ENCODE assay signal across 9 cellular contexts in the genomic region with DNA sequence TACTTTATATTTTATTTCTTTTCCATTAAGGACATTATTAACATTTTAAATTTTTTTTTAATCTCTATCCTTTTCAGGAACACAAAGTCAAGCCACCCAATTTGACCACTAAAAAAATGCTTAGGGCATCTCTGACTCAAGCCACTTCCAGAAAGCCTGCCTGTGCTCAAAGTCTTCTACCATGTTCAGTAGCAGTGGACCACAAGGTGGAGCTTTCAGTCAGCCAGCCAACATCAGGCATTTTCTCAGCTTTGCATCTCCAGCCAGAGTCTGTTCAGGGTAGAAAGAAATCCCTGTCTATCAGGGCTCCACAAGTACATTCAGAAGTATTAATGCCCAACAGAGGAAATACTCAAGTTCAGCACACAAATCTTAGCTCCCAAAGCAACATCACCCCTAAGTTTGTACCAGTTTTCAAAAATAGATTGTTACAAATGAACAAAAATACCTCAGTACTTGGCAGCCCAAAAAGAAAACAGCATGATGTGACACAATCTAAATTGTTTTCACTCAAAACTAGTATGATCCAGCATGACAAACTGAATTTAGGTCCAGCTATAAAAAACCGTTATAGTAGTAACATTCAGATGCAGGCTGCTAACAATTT. TPM values are rescaled to one million over a fixed set of nuclear protein-coding genes. Genes with fewer than 3 reads are reported as not detected.
A peak's percentile ranks its signal among the peaks of the same experiment; 100 is the strongest.
DNase-seq lines count a peak whose midpoint lies in the region; ATAC-seq and TF ChIP-seq lines count a peak whose summit lies in the region.
"Had no signal": no experiment of that assay in that cellular context is flagged by ENCODE, and none has a peak within 500 bp of the region (broad histone marks: within the 10 kb centered on the region; RNA-seq: fewer than 3 reads in every experiment).

No MANE protein-coding gene starts in this region.

- H3K4me3 ChIP-seq in PC-3 (ENCODE audit: low read length) (no peak overlapping the region), trophoblast cell (ENCODE audit: low read depth, low read length) (no peak overlapping the region)

- H3K27me3 Mint-ChIP-seq in CD4-positive, alpha-beta T cell: no peaks in the 10 kb centered on the region
- no peaks in the 10 kb centered on the region for H3K27me3 Mint-ChIP-seq in activated naive CD4-positive, alpha-beta T cell treated with anti-CD3 and anti-CD28 coated beads for 36 hours (ENCODE audit: low read depth)

- POLR2A ChIA-PET in CD4-positive, alpha-beta T cell (lab: Charles Lee): interaction anchor here (0.6 to 4.4 kb wide), 10 partner anchors 10 to 199 kb away, joined by 3 to 69 read pairs (median 3); a partner anchor contains a TSS
- POLR2A ChIA-PET in PC-3 (lab: Charles Lee; ENCODE audit: unreplicated experiment): interaction anchor here (0.5 to 0.7 kb wide), 2 partner anchors 100 to 154 kb away, joined by 3 to 4 read pairs; no protein-coding TSS in a partner anchor

- no peak overlapping the region for H3K14ac ChIP-seq in trophoblast cell (ENCODE audit: low read length)

- H3K36me3 ChIP-seq in PC-3 (ENCODE audit: low read depth, low read length) (no peaks in the 10 kb centered on the region), trophoblast cell (ENCODE audit: control insufficient read depth in 1 of 2, insufficient read depth in 2 of 2, low read length in 2 of 2) (no peaks in the 10 kb centered on the region)

- no peak overlapping the region for H4K12ac ChIP-seq in trophoblast cell (ENCODE audit: low read depth, low read length)

- no peak overlapping the region for H2BK120ac ChIP-seq in trophoblast cell (ENCODE audit: insufficient read depth, low read length, poor library complexity)

- H4K91ac ChIP-seq in trophoblast cell (ENCODE audit: low read depth, low read length): no peak overlapping the region

- BruUV-seq in PC-3 (replicated peaks; lab: Mats Ljungman, UMichigan): no TSS peak

- H2BK12ac ChIP-seq in trophoblast cell (ENCODE audit: low read length): no peak overlapping the region

- H2BK5ac ChIP-seq in trophoblast cell (ENCODE audit: low read depth, low read length, poor library complexity): no peak overlapping the region

- H3K27ac Mint-ChIP-seq in CD4-positive, alpha-beta T cell: no peak overlapping the region
- H3K27ac Mint-ChIP-seq in activated naive CD4-positive, alpha-beta T cell treated with anti-CD3 and anti-CD28 coated beads for 36 hours: no peak overlapping the region

- no peak overlapping the region for H3K4me3 Mint-ChIP-seq in CD4-positive, alpha-beta T cell
- H3K4me3 Mint-ChIP-seq in activated naive CD4-positive, alpha-beta T cell treated with anti-CD3 and anti-CD28 coated beads for 36 hours: no peak overlapping the region

- H4K20me1 ChIP-seq in PC-3 (ENCODE audit: low read length): no peaks in the 10 kb centered on the region

- H2AK5ac ChIP-seq in trophoblast cell (ENCODE audit: low read length): no peak overlapping the region

- no peaks in the 10 kb centered on the region for H3K9me3 ChIP-seq in CD4-positive, alpha-beta T cell (ENCODE audit: control insufficient read depth, low read length)
- H3K9me3 ChIP-seq in PC-3 (ENCODE audit: low read length) (no peaks in the 10 kb centered on the region), trophoblast cell (ENCODE audit: insufficient read depth, low read depth, low read length) (no peaks in the 10 kb centered on the region)

- no peak overlapping the region for H3K18ac ChIP-seq in trophoblast cell (ENCODE audit: low read length)

- peak; percentile 85 for TF ChIP-seq CTCF in CD4-positive, alpha-beta T cell (IDR thresholded peaks at IDR 0.05)
- peak; percentile 79 for TF ChIP-seq CTCF in PC-3 (conservative IDR thresholded peaks at IDR 0.05; ENCODE audit: low read depth, low read length)

- H3F3A ChIP-seq in PC-3 (ENCODE audit: low read length, unreplicated experiment): no peaks in the 10 kb centered on the region

- H2AFZ ChIP-seq in PC-3 (ENCODE audit: low read length): no peak overlapping the region
- H2AFZ ChIP-seq in trophoblast cell (ENCODE audit: insufficient read depth, low read length, poor library complexity): no peak overlapping the region

- no peaks in the 10 kb centered on the region for H3K79me1 ChIP-seq in trophoblast cell (ENCODE audit: low read length)

- H3K4me1 ChIP-seq in PC-3 (ENCODE audit: insufficient read depth, low read length) (peaks cover 10% of the 10 kb centered on the region), trophoblast cell (ENCODE audit: control insufficient read depth in 1 of 2, insufficient read depth in 2 of 2, low read length in 2 of 2) (no peaks in the 10 kb centered on the region)

- H3K4me2 ChIP-seq in PC-3 (ENCODE audit: low read length): no peak overlapping the region
- no peak overlapping the region for H3K4me2 ChIP-seq in trophoblast cell (ENCODE audit: low read length)

- CTCF ChIA-PET in CD4-positive, alpha-beta T cell (lab: Charles Lee): interaction anchor here (0.6 to 11.9 kb wide), 17 partner anchors 11 to 199 kb away, joined by 3 to 147 read pairs (median 4); a partner anchor contains a TSS
- CTCF ChIA-PET in PC-3 (lab: Charles Lee): interaction anchor here (1.0 to 3.0 kb wide), 3 partner anchors 140 to 199 kb away, joined by 4 to 59 read pairs (median 10); a partner anchor contains a TSS
- CTCF ChIA-PET in activated naive CD4-positive, alpha-beta T cell treated with anti-CD3 and anti-CD28 coated beads for 36 hours (lab: Charles Lee): interaction anchor here (0.6 to 3.5 kb wide), 25 partner anchors 10 to 1126 kb away, joined by 3 to 74 read pairs (median 4); a partner anchor contains a TSS

- no CpG with 5 or more reads among the region's 1 CpG for WGBS in trophoblast cell (ENCODE audit: extremely low coverage, insufficient coverage, insufficient read length)

- H3K9me2 ChIP-seq in PC-3 (replicated peaks; ENCODE audit: low read length): no peaks in the 10 kb centered on the region

- peak; percentile 35 to 60 (median 48) for DNase-seq in CD4-positive, alpha-beta T cell
- peak in 43 of 76 experiments; percentile 1 to 73 (median 30) for DNase-seq in HUDEP-2 (lab: John Stamatoyannopoulos, UW; ENCODE audit: unreplicated experiment in 76 of 76)
- DNase-seq in PC-3: peak; percentile 73
- DNase-seq in activated naive CD4-positive, alpha-beta T cell treated with anti-CD3 and anti-CD28 coated beads for 36 hours: peak; percentile 77
- peak; percentile 11 for DNase-seq in germinal center (ENCODE audit: low spot score)
- peak; percentile 51 to 67 for DNase-seq in trophoblast cell

- intact Hi-C loops in CD4-positive, alpha-beta T cell (cut with DNase I, micrococcal nuclease): loop anchor here (1.0 to 10.0 kb wide), 5 partner anchors 61 to 1994 kb away; a partner anchor contains a TSS
- intact Hi-C loops in PC-3 (cut with micrococcal nuclease): loop anchor here (1.0 to 5.0 kb wide), 3 partner anchors 140 to 1904 kb away; no protein-coding TSS in a partner anchor
- intact Hi-C loops in activated naive CD4-positive, alpha-beta T cell treated with anti-CD3 and anti-CD28 coated beads for 36 hours (cut with micrococcal nuclease): loop anchor here (1.0 kb wide), 2 partner anchors 140 to 199 kb away; no protein-coding TSS in a partner anchor

- no peak overlapping the region for H4K8ac ChIP-seq in trophoblast cell (ENCODE audit: low read depth, low read length)

- H3K9ac ChIP-seq in PC-3 (ENCODE audit: low read length) (no peak overlapping the region), trophoblast cell (ENCODE audit: low read length) (no peak overlapping the region)

- H3K23ac ChIP-seq in trophoblast cell (ENCODE audit: low read length): no peak overlapping the region

- H3K27ac ChIP-seq in CD4-positive, alpha-beta T cell (ENCODE audit: low read depth, low read length): no peak overlapping the region
- no peak overlapping the region for H3K27ac ChIP-seq in PC-3 (ENCODE audit: low read length)
- no peak overlapping the region for H3K27ac ChIP-seq in trophoblast cell (ENCODE audit: low read depth, low read length)

- no peaks in the 10 kb centered on the region for H3K9me3 Mint-ChIP-seq in CD4-positive, alpha-beta T cell
- H3K9me3 Mint-ChIP-seq in activated naive CD4-positive, alpha-beta T cell treated with anti-CD3 and anti-CD28 coated beads for 36 hours: no peaks in the 10 kb centered on the region

- H3K79me2 ChIP-seq in PC-3 (ENCODE audit: low read length) (no peaks in the 10 kb centered on the region), trophoblast cell (ENCODE audit: control insufficient read depth, insufficient read depth, low read length, poor library complexity) (no peaks in the 10 kb centered on the region)

- no peaks in the 10 kb centered on the region for H3K36me3 Mint-ChIP-seq in CD4-positive, alpha-beta T cell (ENCODE audit: low read depth)
- H3K36me3 Mint-ChIP-seq in activated naive CD4-positive, alpha-beta T cell treated with anti-CD3 and anti-CD28 coated beads for 36 hours (ENCODE audit: low read depth): no peaks in the 10 kb centered on the region

- H3K4me1 Mint-ChIP-seq in CD4-positive, alpha-beta T cell (ENCODE audit: low read depth): peaks cover 5% of the 10 kb centered on the region
- H3K4me1 Mint-ChIP-seq in activated naive CD4-positive, alpha-beta T cell treated with anti-CD3 and anti-CD28 coated beads for 36 hours (ENCODE audit: low read depth): peaks cover 6% of the 10 kb centered on the region

- peak; percentile 88 for ATAC-seq in CD4-positive, alpha-beta T cell (ENCODE audit: poor library complexity)
- ATAC-seq in GM19035 (IDR thresholded peaks at IDR 0.05; ENCODE audit: unreplicated experiment) (peak; percentile 59), PC-3 (peak; percentile 93), HG03457 (IDR thresholded peaks at IDR 0.05; ENCODE audit: unreplicated experiment) (no peak)

- H3K4ac ChIP-seq in trophoblast cell (ENCODE audit: low read depth, low read length): no peak overlapping the region

- H3K27me3 ChIP-seq in CD4-positive, alpha-beta T cell (ENCODE audit: control insufficient read depth, insufficient read depth, low read length): no peaks in the 10 kb centered on the region
- H3K27me3 ChIP-seq in PC-3 (ENCODE audit: low read length) (peaks cover 38% of the 10 kb centered on the region), trophoblast cell (ENCODE audit: insufficient read depth, low read length) (no peaks in the 10 kb centered on the region)

RNA-seq across cellular contexts. Expression of a gene that starts 37.6 kb away (rescaled TPM):
- total RNA-seq in CD4-positive, alpha-beta T cell: not detected
- total RNA-seq in PC-3 (2014; rRNA removed): not detected in 2 replicates
- total RNA-seq in activated naive CD4-positive, alpha-beta T cell treated with anti-CD3 and anti-CD28 coated beads for 36 hours: not detected
- polyA plus RNA-seq in trophoblast cell (2013): not detected in 2 replicates
- total RNA-seq: T-helper 1 cell treated with Interleukin-12 subunit alpha and Interleukin-12 subunit beta and Interleukin-4 antibody, amounts not matched to agents 30 ng/mL and 1 ng/mL, for 36 hours had no signal

Comparison
In these comparisons a context has a peak if more than half of its experiments do, and no peak if none do; other contexts are left out.
1. DNase-seq: peak in every context shown above with its lines; median percentile 77 in activated naive CD4-positive, alpha-beta T cell treated with anti-CD3 and anti-CD28 coated beads for 36 hours; 73 in PC-3; 59 in trophoblast cell; 48 in CD4-positive, alpha-beta T cell; 30 in HUDEP-2; 11 in germinal center.